Comparison of ENCODE assay signal across 2 cellular contexts in genomic region chr7:80165177-80165576, GRCh38.
TF ChIP-seq lines count a peak whose summit lies in the region.

No MANE protein-coding gene starts in this region.

TF ChIP-seq in GM23338, 12 proteins besides CTCF, POLR2A, EP300 and RAD21 (continued from another document):
- TF ChIP-seq, protein P1, sequence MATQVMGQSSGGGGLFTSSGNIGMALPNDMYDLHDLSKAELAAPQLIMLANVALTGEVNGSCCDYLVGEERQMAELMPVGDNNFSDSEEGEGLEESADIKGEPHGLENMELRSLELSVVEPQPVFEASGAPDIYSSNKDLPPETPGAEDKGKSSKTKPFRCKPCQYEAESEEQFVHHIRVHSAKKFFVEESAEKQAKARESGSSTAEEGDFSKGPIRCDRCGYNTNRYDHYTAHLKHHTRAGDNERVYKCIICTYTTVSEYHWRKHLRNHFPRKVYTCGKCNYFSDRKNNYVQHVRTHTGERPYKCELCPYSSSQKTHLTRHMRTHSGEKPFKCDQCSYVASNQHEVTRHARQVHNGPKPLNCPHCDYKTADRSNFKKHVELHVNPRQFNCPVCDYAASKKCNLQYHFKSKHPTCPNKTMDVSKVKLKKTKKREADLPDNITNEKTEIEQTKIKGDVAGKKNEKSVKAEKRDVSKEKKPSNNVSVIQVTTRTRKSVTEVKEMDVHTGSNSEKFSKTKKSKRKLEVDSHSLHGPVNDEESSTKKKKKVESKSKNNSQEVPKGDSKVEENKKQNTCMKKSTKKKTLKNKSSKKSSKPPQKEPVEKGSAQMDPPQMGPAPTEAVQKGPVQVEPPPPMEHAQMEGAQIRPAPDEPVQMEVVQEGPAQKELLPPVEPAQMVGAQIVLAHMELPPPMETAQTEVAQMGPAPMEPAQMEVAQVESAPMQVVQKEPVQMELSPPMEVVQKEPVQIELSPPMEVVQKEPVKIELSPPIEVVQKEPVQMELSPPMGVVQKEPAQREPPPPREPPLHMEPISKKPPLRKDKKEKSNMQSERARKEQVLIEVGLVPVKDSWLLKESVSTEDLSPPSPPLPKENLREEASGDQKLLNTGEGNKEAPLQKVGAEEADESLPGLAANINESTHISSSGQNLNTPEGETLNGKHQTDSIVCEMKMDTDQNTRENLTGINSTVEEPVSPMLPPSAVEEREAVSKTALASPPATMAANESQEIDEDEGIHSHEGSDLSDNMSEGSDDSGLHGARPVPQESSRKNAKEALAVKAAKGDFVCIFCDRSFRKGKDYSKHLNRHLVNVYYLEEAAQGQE (IDR thresholded peaks at IDR 0.05; ENCODE audit: unreplicated experiment) = no peak
- TF ChIP-seq, protein P2, sequence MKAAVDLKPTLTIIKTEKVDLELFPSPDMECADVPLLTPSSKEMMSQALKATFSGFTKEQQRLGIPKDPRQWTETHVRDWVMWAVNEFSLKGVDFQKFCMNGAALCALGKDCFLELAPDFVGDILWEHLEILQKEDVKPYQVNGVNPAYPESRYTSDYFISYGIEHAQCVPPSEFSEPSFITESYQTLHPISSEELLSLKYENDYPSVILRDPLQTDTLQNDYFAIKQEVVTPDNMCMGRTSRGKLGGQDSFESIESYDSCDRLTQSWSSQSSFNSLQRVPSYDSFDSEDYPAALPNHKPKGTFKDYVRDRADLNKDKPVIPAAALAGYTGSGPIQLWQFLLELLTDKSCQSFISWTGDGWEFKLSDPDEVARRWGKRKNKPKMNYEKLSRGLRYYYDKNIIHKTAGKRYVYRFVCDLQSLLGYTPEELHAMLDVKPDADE (IDR thresholded peaks at IDR 0.05) = no peak
- TF ChIP-seq STAT1 (IDR thresholded peaks at IDR 0.05; ENCODE audit: unreplicated experiment) = no peak

TF ChIP-seq in H1, 55 proteins besides CTCF, POLR2A, EP300 and RAD21 (continued from another document):
- TF ChIP-seq, protein P3, sequence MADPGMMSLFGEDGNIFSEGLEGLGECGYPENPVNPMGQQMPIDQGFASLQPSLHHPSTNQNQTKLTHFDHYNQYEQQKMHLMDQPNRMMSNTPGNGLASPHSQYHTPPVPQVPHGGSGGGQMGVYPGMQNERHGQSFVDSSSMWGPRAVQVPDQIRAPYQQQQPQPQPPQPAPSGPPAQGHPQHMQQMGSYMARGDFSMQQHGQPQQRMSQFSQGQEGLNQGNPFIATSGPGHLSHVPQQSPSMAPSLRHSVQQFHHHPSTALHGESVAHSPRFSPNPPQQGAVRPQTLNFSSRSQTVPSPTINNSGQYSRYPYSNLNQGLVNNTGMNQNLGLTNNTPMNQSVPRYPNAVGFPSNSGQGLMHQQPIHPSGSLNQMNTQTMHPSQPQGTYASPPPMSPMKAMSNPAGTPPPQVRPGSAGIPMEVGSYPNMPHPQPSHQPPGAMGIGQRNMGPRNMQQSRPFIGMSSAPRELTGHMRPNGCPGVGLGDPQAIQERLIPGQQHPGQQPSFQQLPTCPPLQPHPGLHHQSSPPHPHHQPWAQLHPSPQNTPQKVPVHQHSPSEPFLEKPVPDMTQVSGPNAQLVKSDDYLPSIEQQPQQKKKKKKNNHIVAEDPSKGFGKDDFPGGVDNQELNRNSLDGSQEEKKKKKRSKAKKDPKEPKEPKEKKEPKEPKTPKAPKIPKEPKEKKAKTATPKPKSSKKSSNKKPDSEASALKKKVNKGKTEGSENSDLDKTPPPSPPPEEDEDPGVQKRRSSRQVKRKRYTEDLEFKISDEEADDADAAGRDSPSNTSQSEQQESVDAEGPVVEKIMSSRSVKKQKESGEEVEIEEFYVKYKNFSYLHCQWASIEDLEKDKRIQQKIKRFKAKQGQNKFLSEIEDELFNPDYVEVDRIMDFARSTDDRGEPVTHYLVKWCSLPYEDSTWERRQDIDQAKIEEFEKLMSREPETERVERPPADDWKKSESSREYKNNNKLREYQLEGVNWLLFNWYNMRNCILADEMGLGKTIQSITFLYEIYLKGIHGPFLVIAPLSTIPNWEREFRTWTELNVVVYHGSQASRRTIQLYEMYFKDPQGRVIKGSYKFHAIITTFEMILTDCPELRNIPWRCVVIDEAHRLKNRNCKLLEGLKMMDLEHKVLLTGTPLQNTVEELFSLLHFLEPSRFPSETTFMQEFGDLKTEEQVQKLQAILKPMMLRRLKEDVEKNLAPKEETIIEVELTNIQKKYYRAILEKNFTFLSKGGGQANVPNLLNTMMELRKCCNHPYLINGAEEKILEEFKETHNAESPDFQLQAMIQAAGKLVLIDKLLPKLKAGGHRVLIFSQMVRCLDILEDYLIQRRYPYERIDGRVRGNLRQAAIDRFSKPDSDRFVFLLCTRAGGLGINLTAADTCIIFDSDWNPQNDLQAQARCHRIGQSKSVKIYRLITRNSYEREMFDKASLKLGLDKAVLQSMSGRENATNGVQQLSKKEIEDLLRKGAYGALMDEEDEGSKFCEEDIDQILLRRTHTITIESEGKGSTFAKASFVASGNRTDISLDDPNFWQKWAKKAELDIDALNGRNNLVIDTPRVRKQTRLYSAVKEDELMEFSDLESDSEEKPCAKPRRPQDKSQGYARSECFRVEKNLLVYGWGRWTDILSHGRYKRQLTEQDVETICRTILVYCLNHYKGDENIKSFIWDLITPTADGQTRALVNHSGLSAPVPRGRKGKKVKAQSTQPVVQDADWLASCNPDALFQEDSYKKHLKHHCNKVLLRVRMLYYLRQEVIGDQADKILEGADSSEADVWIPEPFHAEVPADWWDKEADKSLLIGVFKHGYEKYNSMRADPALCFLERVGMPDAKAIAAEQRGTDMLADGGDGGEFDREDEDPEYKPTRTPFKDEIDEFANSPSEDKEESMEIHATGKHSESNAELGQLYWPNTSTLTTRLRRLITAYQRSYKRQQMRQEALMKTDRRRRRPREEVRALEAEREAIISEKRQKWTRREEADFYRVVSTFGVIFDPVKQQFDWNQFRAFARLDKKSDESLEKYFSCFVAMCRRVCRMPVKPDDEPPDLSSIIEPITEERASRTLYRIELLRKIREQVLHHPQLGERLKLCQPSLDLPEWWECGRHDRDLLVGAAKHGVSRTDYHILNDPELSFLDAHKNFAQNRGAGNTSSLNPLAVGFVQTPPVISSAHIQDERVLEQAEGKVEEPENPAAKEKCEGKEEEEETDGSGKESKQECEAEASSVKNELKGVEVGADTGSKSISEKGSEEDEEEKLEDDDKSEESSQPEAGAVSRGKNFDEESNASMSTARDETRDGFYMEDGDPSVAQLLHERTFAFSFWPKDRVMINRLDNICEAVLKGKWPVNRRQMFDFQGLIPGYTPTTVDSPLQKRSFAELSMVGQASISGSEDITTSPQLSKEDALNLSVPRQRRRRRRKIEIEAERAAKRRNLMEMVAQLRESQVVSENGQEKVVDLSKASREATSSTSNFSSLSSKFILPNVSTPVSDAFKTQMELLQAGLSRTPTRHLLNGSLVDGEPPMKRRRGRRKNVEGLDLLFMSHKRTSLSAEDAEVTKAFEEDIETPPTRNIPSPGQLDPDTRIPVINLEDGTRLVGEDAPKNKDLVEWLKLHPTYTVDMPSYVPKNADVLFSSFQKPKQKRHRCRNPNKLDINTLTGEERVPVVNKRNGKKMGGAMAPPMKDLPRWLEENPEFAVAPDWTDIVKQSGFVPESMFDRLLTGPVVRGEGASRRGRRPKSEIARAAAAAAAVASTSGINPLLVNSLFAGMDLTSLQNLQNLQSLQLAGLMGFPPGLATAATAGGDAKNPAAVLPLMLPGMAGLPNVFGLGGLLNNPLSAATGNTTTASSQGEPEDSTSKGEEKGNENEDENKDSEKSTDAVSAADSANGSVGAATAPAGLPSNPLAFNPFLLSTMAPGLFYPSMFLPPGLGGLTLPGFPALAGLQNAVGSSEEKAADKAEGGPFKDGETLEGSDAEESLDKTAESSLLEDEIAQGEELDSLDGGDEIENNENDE (IDR thresholded peaks at IDR 0.05; ENCODE audit: insufficient replicate concordance, low read length) = peak; percentile 56
- TF ChIP-seq BRCA1 (IDR thresholded peaks at IDR 0.05; ENCODE audit: low read depth, low read length) (no peak), NANOG (IDR thresholded peaks at IDR 0.05; ENCODE audit: insufficient read depth, low read depth, low read length, poor library complexity, severe bottlenecking) (peak; percentile 56), JUN (IDR thresholded peaks at IDR 0.05; ENCODE audit: low read depth, low read length) (no peak), CTBP2 (IDR thresholded peaks at IDR 0.05; ENCODE audit: borderline replicate concordance, insufficient read depth, insufficient read length, low read length) (no peak), EGR1 (IDR thresholded peaks at IDR 0.05; ENCODE audit: borderline replicate concordance, low read depth, low read length) (no peak), YY1 (IDR thresholded peaks at IDR 0.05; ENCODE audit: low read depth, low read length) (no peak), POU5F1 (IDR thresholded peaks at IDR 0.05; ENCODE audit: low read depth, low read length) (0 out of 2 replicates have a peak, but pooled peaks have one; percentile 16)
- TF ChIP-seq, protein P4, sequence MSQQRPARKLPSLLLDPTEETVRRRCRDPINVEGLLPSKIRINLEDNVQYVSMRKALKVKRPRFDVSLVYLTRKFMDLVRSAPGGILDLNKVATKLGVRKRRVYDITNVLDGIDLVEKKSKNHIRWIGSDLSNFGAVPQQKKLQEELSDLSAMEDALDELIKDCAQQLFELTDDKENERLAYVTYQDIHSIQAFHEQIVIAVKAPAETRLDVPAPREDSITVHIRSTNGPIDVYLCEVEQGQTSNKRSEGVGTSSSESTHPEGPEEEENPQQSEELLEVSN (IDR thresholded peaks at IDR 0.05) = no peak
